24 cellular contexts compared by ENCODE assay signal in genomic region chr2:39232141-39232540, GRCh38. TPM values are rescaled to one million over a fixed set of nuclear protein-coding genes. Genes with fewer than 3 reads are reported as not detected.
A peak's percentile ranks its signal among the peaks of the same experiment; 100 is the strongest.
DNase-seq lines count a peak whose midpoint lies in the region; ATAC-seq and TF ChIP-seq lines count a peak whose summit lies in the region.
"Had no signal": no experiment of that assay in that cellular context is flagged by ENCODE, and none has a peak within 500 bp of the region (broad histone marks: within the 10 kb centered on the region; RNA-seq: fewer than 3 reads in every experiment).

No MANE protein-coding gene starts in this region.

- H3K4me3 ChIP-seq in AG09309 (ENCODE audit: control insufficient read depth, low read depth, low read length): no peak overlapping the region
- H3K4me3 ChIP-seq in retinal pigment epithelial cell (ENCODE audit: low read length): no peak overlapping the region
- no peak overlapping the region for H3K4me3 ChIP-seq in lower lobe of right lung
- H3K4me3 ChIP-seq: HAP-1 had no signal

- peaks cover 15% of the 10 kb centered on the region for H3K4me1 ChIP-seq in lower lobe of right lung
- H3K4me1 ChIP-seq: BE2C had no signal

- H3K9me3 Mint-ChIP-seq in HFFc6: no peaks in the 10 kb centered on the region; the same call in 1 of the 2 replicates
- H3K9me3 Mint-ChIP-seq: T-helper 1 cell treated with Interleukin-12 subunit alpha and Interleukin-12 subunit beta and Interleukin-4 antibody, amounts not matched to agents 30 μg/mL and 1 μg/mL, for 36 hours had no signal

- H3K27me3 Mint-ChIP-seq in HFFc6 (ENCODE audit: insufficient read depth): peaks cover 2% of the 10 kb centered on the region; the same call in 1 of the 2 replicates

- H3K4me3 Mint-ChIP-seq in HFFc6: no peak overlapping the region; the same call in 1 of the 2 replicates
- H3K4me3 Mint-ChIP-seq: T-helper 1 cell treated with Interleukin-12 subunit alpha and Interleukin-12 subunit beta and Interleukin-4 antibody, amounts not matched to agents 30 μg/mL and 1 μg/mL, for 36 hours had no signal

- H3K36me3 Mint-ChIP-seq in HFFc6 (ENCODE audit: low read depth): no peaks in the 10 kb centered on the region

- no peaks in the 10 kb centered on the region for H3K36me3 ChIP-seq in lower lobe of right lung
- H3K36me3 ChIP-seq: BE2C, HAP-1 had no signal

- no peak overlapping the region for H3K27ac ChIP-seq in substantia nigra (ENCODE audit: low read depth, low read length, poor library complexity, severe bottlenecking)
- H3K27ac ChIP-seq in lower lobe of right lung: no peak overlapping the region

- TF ChIP-seq CTCF in AG09309 (IDR thresholded peaks at IDR 0.05; ENCODE audit: control insufficient read depth, insufficient read depth, low read depth, low read length, missing control alignments) (no peak), HFFc6 (IDR thresholded peaks at IDR 0.05) (no peak), retinal pigment epithelial cell (conservative IDR thresholded peaks at IDR 0.05; ENCODE audit: low read depth, low read length) (no peak), lower lobe of right lung (IDR thresholded peaks at IDR 0.05) (no peak)

- ATAC-seq in esophagus mucosa: no peak
- no peak for ATAC-seq in lower lobe of right lung
- ATAC-seq: PC-3 had no signal

- DNase-seq in AG09309 (ENCODE audit: low read depth): peak; percentile 27
- DNase-seq in EL: peak; percentile 10
- peak; percentile 80 for DNase-seq in HFFc6
- peak; percentile 11 for DNase-seq in retinal pigment epithelial cell (ENCODE audit: low read depth)
- no peak for DNase-seq in substantia nigra (lab: John Stamatoyannopoulos, UW)
- DNase-seq in NCI-H1092 (lab: John Stamatoyannopoulos, UW): no peak
- DNase-seq in lower lobe of right lung: no peak
- DNase-seq: BE2C; GDM1; Karpas-422; NCI-H1092 treated with DMSO at 0.1 percent for 48 hours; NCI-H1436; NCI-H187; NCI-H2107; NCI-H524; NCI-H748 treated with DMSO at 0.1 percent for 48 hours; NK-92 treated with Interleukin-12 subunit alpha and Interleukin-12 subunit beta, amount 100 ng/mL, for 24 hours; PC-3; SK-N-SH; SW 1271 had no signal

- peaks cover 38% of the 10 kb centered on the region for H3K4me1 Mint-ChIP-seq in HFFc6 (ENCODE audit: low read depth)

- H3K27me3 ChIP-seq in lower lobe of right lung (ENCODE audit: low read depth): no peaks in the 10 kb centered on the region
- H3K27me3 ChIP-seq: BE2C had no signal

- intact Hi-C loops in lower lobe of right lung (cut with DNase I): no loop called here

- peak overlapping the region; percentile 71 for H3K27ac Mint-ChIP-seq in HFFc6
- H3K27ac Mint-ChIP-seq: T-helper 1 cell treated with Interleukin-12 subunit alpha and Interleukin-12 subunit beta and Interleukin-4 antibody, amounts not matched to agents 30 μg/mL and 1 μg/mL, for 36 hours had no signal

- H3K9me3 ChIP-seq in lower lobe of right lung: no peaks in the 10 kb centered on the region
- H3K9me3 ChIP-seq: BE2C, HAP-1 had no signal

RNA-seq across cellular contexts. Expression of gene CDKL4, which starts 11.6 kb away (rescaled TPM):
- total RNA-seq in HFFc6 (2021; fragmentation: NEBNext Ultra II Directional; extraction: Animal tissue kit (Norgen Biotek cat#: 25700)): under 1 TPM in 5 of 6 experiments, not detected in 1; 0.14 to 0.54 (median 0.34) TPM
- 0.28 TPM for total RNA-seq in esophagus mucosa
- total RNA-seq in lower lobe of right lung: 1.7 TPM
- total RNA-seq: HT-29 had no signal

Comparison
In these comparisons a context has a peak if more than half of its experiments do, and no peak if none do; other contexts are left out.
1. DNase-seq: peak in AG09309 (single experiment), EL (single experiment), HFFc6 (single experiment) and retinal pigment epithelial cell (single experiment); none in substantia nigra (0 of 49), NCI-H1092 (single experiment) and lower lobe of right lung (single experiment).